Comparison of ENCODE assay signal across 8 cellular contexts in genomic region chr7:101163281-101164070, GRCh38. TPM values are rescaled to one million over a fixed set of nuclear protein-coding genes. Genes with fewer than 3 reads are reported as not detected.
DNase-seq lines count a peak whose midpoint lies in the region; ATAC-seq and TF ChIP-seq lines count a peak whose summit lies in the region.

No MANE protein-coding gene starts in this region.

- H3K4me1 ChIP-seq in effector memory CD4-positive, alpha-beta T cell (ENCODE audit: control insufficient read depth, insufficient read depth, low read length, poor library complexity, severe bottlenecking) = peaks cover 39% of the 10 kb centered on the region
- peaks cover 36 to 54% of the 10 kb centered on the region in 2 donors for H3K4me1 ChIP-seq in neuronal stem cell (ENCODE audit: control insufficient read depth in 2 of 2, insufficient read depth in 1 of 2, low read depth in 1 of 2, low read length in 2 of 2)

- peak overlapping the region; percentile 94 for H3K4me2 ChIP-seq in neuronal stem cell (ENCODE audit: insufficient read depth, low read length, poor library complexity, severe bottlenecking)

- H3K27me3 ChIP-seq in effector memory CD4-positive, alpha-beta T cell (replicated peaks; ENCODE audit: control insufficient read depth, insufficient read depth, low read length, poor library complexity, severe bottlenecking) = peaks cover 64% of the 10 kb centered on the region
- peaks cover 5 to 49% (median 21%) of the 10 kb centered on the region in 3 experiments for H3K27me3 ChIP-seq in neuronal stem cell (ENCODE audit: control insufficient read depth in 3 of 3, insufficient read depth in 3 of 3, low read depth in 1 of 3, low read length in 3 of 3)

- H2BK5ac ChIP-seq in neuronal stem cell (ENCODE audit: low read length) = no peak overlapping the region

- CTCF ChIA-PET in RWPE1 (lab: Yijun Ruan, JAX) = interaction anchor here (0.6 to 1.4 kb wide), 5 partner anchors 19 to 48 kb away, joined by 3 to 10 read pairs (median 6); no protein-coding TSS in a partner anchor

- peaks cover 7% of the 10 kb centered on the region for H3K36me3 ChIP-seq in effector memory CD4-positive, alpha-beta T cell (ENCODE audit: control insufficient read depth, insufficient read depth, low read length)
- H3K36me3 ChIP-seq in neuronal stem cell (replicated peaks in 1 of 2; ENCODE audit: control insufficient read depth in 2 of 2, insufficient read depth in 2 of 2, low read length in 2 of 2) = peaks cover 1 to 18% of the 10 kb centered on the region in 2 donors

- H2BK12ac ChIP-seq in neuronal stem cell (ENCODE audit: low read length) = peak overlapping the region; percentile 53

- peak overlapping the region; percentile 90 for H3K23ac ChIP-seq in neuronal stem cell (ENCODE audit: low read depth, low read length, poor library complexity)

- H3K4ac ChIP-seq in neuronal stem cell (ENCODE audit: low read length) = no peak overlapping the region

- DNase-seq in D341Med (ENCODE audit: low spot score) (peak; percentile 59), HK-2 (ENCODE audit: unreplicated experiment) (peak; percentile 78), RWPE1 (ENCODE audit: low spot score) (peak; percentile 48), neuronal stem cell (ENCODE audit: low spot score) (no peak)
- no peak for DNase-seq in effector memory CD4-positive, alpha-beta T cell

- H2BK120ac ChIP-seq in neuronal stem cell (ENCODE audit: low read depth, low read length) = no peak overlapping the region

- H3K14ac ChIP-seq in neuronal stem cell (ENCODE audit: low read length) = peak overlapping the region; percentile 21

- WGBS in neuronal stem cell (ENCODE audit: extremely low coverage in 2 of 2, insufficient read length in 2 of 2, insufficient replicate concordance in 1 of 2), 2 donors = no CpG with 5 or more reads among the region's 92 CpGs

- no peaks in the 10 kb centered on the region for H3K79me1 ChIP-seq in neuronal stem cell (ENCODE audit: low read depth, low read length)

- ATAC-seq in HG03460 (IDR thresholded peaks at IDR 0.05; ENCODE audit: unreplicated experiment) (no peak), HG03571 (IDR thresholded peaks at IDR 0.05; ENCODE audit: unreplicated experiment) (no peak), GM21360 (IDR thresholded peaks at IDR 0.05; ENCODE audit: unreplicated experiment) (no peak)

- H2AK5ac ChIP-seq in neuronal stem cell (ENCODE audit: low read depth, low read length) = no peak overlapping the region

- no peak overlapping the region for H2BK15ac ChIP-seq in neuronal stem cell (ENCODE audit: low read length)

- peak overlapping the region; percentile 89 for H3K9ac ChIP-seq in neuronal stem cell (ENCODE audit: low read depth, low read length, poor library complexity)

- H4K8ac ChIP-seq in neuronal stem cell (ENCODE audit: low read depth, low read length) = no peak overlapping the region

- H3K18ac ChIP-seq in neuronal stem cell (ENCODE audit: low read length) = peak overlapping the region; percentile 95

- H3K9me3 ChIP-seq in effector memory CD4-positive, alpha-beta T cell (ENCODE audit: control insufficient read depth, low read length) = no peaks in the 10 kb centered on the region
- no peaks in the 10 kb centered on the region for H3K9me3 ChIP-seq in neuronal stem cell (replicated peaks in 1 of 2; ENCODE audit: control insufficient read depth in 2 of 2, insufficient read depth in 1 of 2, low read depth in 1 of 2, low read length in 2 of 2)

- H4K91ac ChIP-seq in neuronal stem cell (ENCODE audit: low read depth, low read length, poor library complexity) = no peak overlapping the region

- H3K27ac ChIP-seq in RWPE1 (peak overlapping the region; percentile 86), neuronal stem cell (replicated peaks; ENCODE audit: low read length) (no peak overlapping the region)
- no peak overlapping the region for H3K27ac ChIP-seq in effector memory CD4-positive, alpha-beta T cell (ENCODE audit: insufficient read depth, low read length, poor library complexity, severe bottlenecking)

- POLR2A ChIA-PET in RWPE1 (lab: Yijun Ruan, JAX; ENCODE audit: low non-redundant PET) = interaction anchor here (1.1 kb wide), 1 partner anchor 10 kb away, joined by 5 read pairs; no protein-coding TSS in a partner anchor

- peak overlapping the region; percentile 86 for H2AFZ ChIP-seq in neuronal stem cell (ENCODE audit: low read length)

- peak overlapping the region; percentile 48 for H3K4me3 ChIP-seq in effector memory CD4-positive, alpha-beta T cell (ENCODE audit: insufficient read depth, low read depth, low read length, poor library complexity, severe bottlenecking)
- H3K4me3 ChIP-seq in neuronal stem cell (ENCODE audit: low read length in 2 of 2) = peak overlapping the region; percentile 59 to 78

- no peak for TF ChIP-seq CTCF in RWPE1 (conservative IDR thresholded peaks at IDR 0.05; ENCODE audit: low read depth)

RNA-seq across cellular contexts. Expression of gene VGF, which starts 1.9 kb away (rescaled TPM):
- 3.6 TPM for polyA plus RNA-seq in neuronal stem cell (2013, experiment 1 of 2)
- 3.9 TPM for polyA plus RNA-seq in neuronal stem cell (2013, experiment 2 of 2)

RNA-seq across cellular contexts. Expression of gene AP1S1, which starts 9.2 kb away (rescaled TPM):
- 50.8 TPM for polyA plus RNA-seq in neuronal stem cell (2013, experiment 1 of 2)
- polyA plus RNA-seq in neuronal stem cell (2013, experiment 2 of 2) = 51.6 TPM

RNA-seq across cellular contexts. Expression of gene NAT16, which starts 16.6 kb away (rescaled TPM):
- 1.4 TPM for polyA plus RNA-seq in neuronal stem cell (2013, experiment 1 of 2)
- polyA plus RNA-seq in neuronal stem cell (2013, experiment 2 of 2) = 1.6 TPM

RNA-seq across cellular contexts. Expression of gene SERPINE1, which starts 36.6 kb away (rescaled TPM):
- 2.3 TPM for polyA plus RNA-seq in neuronal stem cell (2013, experiment 1 of 2)
- polyA plus RNA-seq in neuronal stem cell (2013, experiment 2 of 2) = 2.2 TPM

RNA-seq across cellular contexts. Expression of gene MOGAT3, which starts 37.4 kb away (rescaled TPM):
- polyA plus RNA-seq in neuronal stem cell (2013, experiment 1 of 2) = not detected
- not detected for polyA plus RNA-seq in neuronal stem cell (2013, experiment 2 of 2)

Comparison
In these comparisons a context has a peak if more than half of its experiments do, and no peak if none do; other contexts are left out.
1. DNase-seq: peak in D341Med (single experiment), HK-2 (single experiment) and RWPE1 (single experiment); none in effector memory CD4-positive, alpha-beta T cell (0 of 3) and neuronal stem cell (single experiment).